In genomic region chr3:125010393-125010792, GRCh38 we compare ENCODE assay signal across 17 cellular contexts.
"Had no signal": no experiment of that assay in that cellular context is flagged by ENCODE, and none has a peak within 500 bp of the region (broad histone marks: within the 10 kb centered on the region; RNA-seq: fewer than 3 reads in every experiment).

No MANE protein-coding gene starts in this region.

- H3K27ac Mint-ChIP-seq: activated CD8-positive, alpha-beta memory T cell treated with anti-CD3 and anti-CD28 coated beads, Interleukin-2, amount 10 ng/mL, durations not matched to agents 7 days and 5 days; activated naive CD4-positive, alpha-beta T cell treated with anti-CD3 and anti-CD28 coated beads, Interleukin-2, amount 50 U/mL, for 72 hours; activated T-cell treated with anti-CD3 and anti-CD28 coated beads, Interleukin-2, amount 50 U/mL, for 24 hours; brain; dendritic cell treated with granulocyte-macrophage colony-stimulating factor and Interleukin-4, amounts not matched to agents 40 ng/mL and 50 ng/mL, for 4 days; endodermal cell; nephron progenitor cell; type B pancreatic cell had no signal

- H3K27ac ChIP-seq: sigmoid colon had no signal

- DNase-seq: activated CD4-positive, alpha-beta T cell treated with anti-CD3 and anti-CD28 coated beads for 1 hour; activated CD4-positive, alpha-beta T cell treated with anti-CD3 and anti-CD28 coated beads, Interleukin-2, amount 50 U/mL, for 48 hours; activated CD8-positive, alpha-beta memory T cell treated with anti-CD3 and anti-CD28 coated beads, Interleukin-2, amount 10 ng/mL, durations not matched to agents 7 days and 5 days; activated effector memory CD4-positive, alpha-beta T cell treated with Interleukin-2 at 50 U/mL for 16 hours; activated T-cell treated with anti-CD3 and anti-CD28 coated beads, Interleukin-2, amount 50 U/mL, for 24 hours; amygdala; cerebellar nuclear complex; endodermal cell; erythroblast; hippocampal formation; nephron progenitor cell; sigmoid colon; stimulated activated CD4-positive, alpha-beta T cell treated with anti-CD3 and anti-CD28 coated beads, Interleukin-2, amount 100 ng/mL, for 24 hours had no signal

- H3K4me3 ChIP-seq: sigmoid colon had no signal

- ATAC-seq: activated CD8-positive, alpha-beta memory T cell treated with anti-CD3 and anti-CD28 coated beads, Interleukin-2, amount 10 ng/mL, durations not matched to agents 7 days and 5 days; activated naive CD4-positive, alpha-beta T cell treated with anti-CD3 and anti-CD28 coated beads, Interleukin-2, amount 50 U/mL, for 72 hours had no signal

- H3K9me3 Mint-ChIP-seq: activated naive CD4-positive, alpha-beta T cell treated with anti-CD3 and anti-CD28 coated beads, Interleukin-2, amount 50 U/mL, for 72 hours; activated T-cell treated with anti-CD3 and anti-CD28 coated beads, Interleukin-2, amount 50 U/mL, for 24 hours; brain; dendritic cell treated with granulocyte-macrophage colony-stimulating factor and Interleukin-4, amounts not matched to agents 40 ng/mL and 50 ng/mL, for 4 days; endodermal cell; nephron progenitor cell; type B pancreatic cell had no signal

- H3K27me3 ChIP-seq: sigmoid colon had no signal

- H3K9me3 ChIP-seq: sigmoid colon had no signal

- H3K4me3 Mint-ChIP-seq: activated CD8-positive, alpha-beta memory T cell treated with anti-CD3 and anti-CD28 coated beads, Interleukin-2, amount 10 ng/mL, durations not matched to agents 7 days and 5 days; activated T-cell treated with anti-CD3 and anti-CD28 coated beads, Interleukin-2, amount 50 U/mL, for 24 hours; brain; dendritic cell treated with granulocyte-macrophage colony-stimulating factor and Interleukin-4, amounts not matched to agents 40 ng/mL and 50 ng/mL, for 4 days; endodermal cell; nephron progenitor cell; type B pancreatic cell had no signal
